In genomic region chr7:303884-304573, GRCh38 we compare ENCODE assay signal across 25 cellular contexts. TPM values are rescaled to one million over a fixed set of nuclear protein-coding genes. Genes with fewer than 3 reads are reported as not detected.
"Had no signal": no experiment of that assay in that cellular context is flagged by ENCODE, and none has a peak within 500 bp of the region (broad histone marks: within the 10 kb centered on the region; RNA-seq: fewer than 3 reads in every experiment).

No MANE protein-coding gene starts in this region.

- H3K27ac ChIP-seq: left lung, tibial nerve, uterus had no signal

- H3K4me1 Mint-ChIP-seq: activated naive CD8-positive, alpha-beta T cell treated with anti-CD3 and anti-CD28 coated beads, Interleukin-2, amount 10 ng/mL, durations not matched to agents 7 days and 5 days; stimulated activated effector memory CD8-positive, alpha-beta T cell treated with anti-CD3 and anti-CD28 coated beads, Interleukin-12 subunit alpha, Interleukin-12 subunit beta, amount 100 ng/mL, for 72 hours; stimulated activated naive CD8-positive, alpha-beta T cell treated with anti-CD3 and anti-CD28 coated beads, Interleukin-15, amount 100 ng/mL, for 72 hours had no signal

- ATAC-seq: activated T-helper 17 cell treated with anti-CD3 and anti-CD28 coated beads, Interleukin-2, amount 50 U/mL, for 72 hours; left lung; stimulated activated effector memory CD8-positive, alpha-beta T cell treated with anti-CD3 and anti-CD28 coated beads, Interleukin-12 subunit alpha, Interleukin-12 subunit beta, amount 100 ng/mL, for 72 hours; stimulated activated naive CD8-positive, alpha-beta T cell treated with anti-CD3 and anti-CD28 coated beads, Interleukin-15, amount 100 ng/mL, for 72 hours had no signal

- H3K9me3 Mint-ChIP-seq: activated T-helper 17 cell treated with anti-CD3 and anti-CD28 coated beads, Interleukin-2, amount 50 U/mL, for 72 hours had no signal

- H3K27me3 ChIP-seq: uterus had no signal

- H3K36me3 ChIP-seq: left lung, tibial nerve, uterus had no signal

- H3K36me3 Mint-ChIP-seq: activated naive CD8-positive, alpha-beta T cell treated with anti-CD3 and anti-CD28 coated beads, Interleukin-2, amount 10 ng/mL, durations not matched to agents 7 days and 5 days; memory B cell; stimulated activated effector memory CD8-positive, alpha-beta T cell treated with anti-CD3 and anti-CD28 coated beads, Interleukin-12 subunit alpha, Interleukin-12 subunit beta, amount 100 ng/mL, for 72 hours had no signal

- H3K4me3 Mint-ChIP-seq: activated naive CD8-positive, alpha-beta T cell treated with anti-CD3 and anti-CD28 coated beads, Interleukin-2, amount 10 ng/mL, durations not matched to agents 7 days and 5 days; activated T-cell treated with anti-CD3 and anti-CD28 coated beads, Interleukin-2, amount 50 U/mL, for 24 hours; activated T-helper 17 cell treated with anti-CD3 and anti-CD28 coated beads, Interleukin-2, amount 50 U/mL, for 72 hours; memory B cell; stimulated activated effector memory CD8-positive, alpha-beta T cell treated with anti-CD3 and anti-CD28 coated beads, Interleukin-12 subunit alpha, Interleukin-12 subunit beta, amount 100 ng/mL, for 72 hours; stimulated activated naive CD8-positive, alpha-beta T cell treated with anti-CD3 and anti-CD28 coated beads, Interleukin-15, amount 100 ng/mL, for 72 hours had no signal

- H3K27ac Mint-ChIP-seq: activated naive CD8-positive, alpha-beta T cell treated with anti-CD3 and anti-CD28 coated beads, Interleukin-2, amount 10 ng/mL, durations not matched to agents 7 days and 5 days; activated T-cell treated with anti-CD3 and anti-CD28 coated beads, Interleukin-2, amount 50 U/mL, for 24 hours; activated T-helper 17 cell treated with anti-CD3 and anti-CD28 coated beads, Interleukin-2, amount 50 U/mL, for 72 hours; memory B cell; progenitor cell of endocrine pancreas; stimulated activated effector memory CD8-positive, alpha-beta T cell treated with anti-CD3 and anti-CD28 coated beads, Interleukin-12 subunit alpha, Interleukin-12 subunit beta, amount 100 ng/mL, for 72 hours; stimulated activated naive CD8-positive, alpha-beta T cell treated with anti-CD3 and anti-CD28 coated beads, Interleukin-15, amount 100 ng/mL, for 72 hours had no signal

- DNase-seq: activated CD4-positive, alpha-beta T cell treated with anti-CD3 and anti-CD28 coated beads, Interleukin-2, amount 50 U/mL, for 4 hours; activated CD8-positive, alpha-beta memory T cell treated with anti-CD3 and anti-CD28 coated beads for 24 hours; activated CD8-positive, alpha-beta memory T cell treated with anti-CD3 and anti-CD28 coated beads, Interleukin-2, amount 50 U/mL, for 4 hours; activated naive CD4-positive, alpha-beta T cell; activated naive CD8-positive, alpha-beta T cell treated with anti-CD3 and anti-CD28 coated beads, Interleukin-2, amount 10 ng/mL, durations not matched to agents 7 days and 5 days; activated T-cell treated with anti-CD3 and anti-CD28 coated beads, Interleukin-2, amount 50 U/mL, for 24 hours; amniotic stem cell; retina; stimulated activated CD4-positive, alpha-beta T cell treated with anti-CD3 and anti-CD28 coated beads, Interleukin-2, amount 100 ng/mL, for 24 hours; stimulated activated naive CD8-positive, alpha-beta T cell treated with anti-CD3 and anti-CD28 coated beads, Interleukin-15, amount 100 ng/mL, for 72 hours; T-helper 1 cell; uterus had no signal

- H3K4me1 ChIP-seq: left lung, tibial nerve, uterus had no signal

- H3K4me3 ChIP-seq: left lung, tibial nerve, uterus had no signal

- H3K9me3 ChIP-seq: uterus had no signal

RNA-seq across cellular contexts. Expression of gene FOXL3, which starts 14.1 kb away (rescaled TPM):
- total RNA-seq: activated naive CD8-positive, alpha-beta T cell treated with anti-CD3 and anti-CD28 coated beads, Interleukin-2, amount 10 ng/mL, durations not matched to agents 7 days and 5 days; activated T-helper 17 cell treated with anti-CD3 and anti-CD28 coated beads, Interleukin-2, amount 50 U/mL, for 72 hours; cerebellum; epithelial cell of proximal tubule; fibroblast of villous mesenchyme; glomerular endothelial cell; kidney epithelial cell; left lung; omental fat pad; progenitor cell of endocrine pancreas; skeletal muscle tissue; tibial nerve; uterus had no signal
